ENCODE assay signal across 25 cellular contexts in the genomic region with DNA sequence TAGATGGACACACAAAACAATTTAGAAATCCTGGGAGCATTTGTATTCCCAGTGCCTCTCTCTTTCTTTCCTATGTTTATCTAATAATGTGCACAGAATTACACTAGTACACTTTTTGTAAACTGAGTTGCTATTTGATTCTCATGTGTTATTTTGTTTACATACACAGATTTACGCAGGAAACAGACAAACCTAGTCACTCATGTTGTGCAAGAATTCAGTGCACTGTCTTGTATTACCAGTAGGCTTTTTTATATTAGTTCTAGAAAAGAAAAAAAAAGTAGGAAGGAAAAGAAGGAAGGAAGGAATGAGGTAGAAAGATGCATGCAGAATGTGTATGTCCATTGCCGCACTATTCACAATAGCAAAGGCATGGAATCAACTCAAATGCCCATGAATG.
"Had no signal": no experiment of that assay in that cellular context is flagged by ENCODE, and none has a peak within 500 bp of the region (broad histone marks: within the 10 kb centered on the region; RNA-seq: fewer than 3 reads in every experiment).

No MANE protein-coding gene starts in this region.

- H3K36me3 ChIP-seq: gastrocnemius medialis, ovary, sigmoid colon, suprapubic skin, transverse colon, upper lobe of right lung, uterus had no signal

- H3K27ac ChIP-seq: dorsolateral prefrontal cortex, gastrocnemius medialis, ovary, psoas muscle, sigmoid colon, suprapubic skin, transverse colon, upper lobe of right lung, uterus had no signal

- FAIRE-seq: colon, kidney had no signal

- DNase-seq: dorsolateral prefrontal cortex; effector CD4-positive, alpha-beta T cell; gastrocnemius medialis; head of caudate nucleus; kidney; natural killer cell; occipital lobe; ovary; posterior cingulate gyrus; psoas muscle; right cardiac atrium; sigmoid colon; stimulated activated CD4-positive, alpha-beta T cell treated with anti-CD3 and anti-CD28 coated beads, Interleukin-12 subunit alpha, Interleukin-12 subunit beta, amount 100 ng/mL, for 4 hours; stimulated activated CD4-positive, alpha-beta T cell treated with anti-CD3 and anti-CD28 coated beads, Interleukin-1b, Interleukin-23, amount 100 ng/mL, for 48 hours; stimulated activated CD4-positive, alpha-beta T cell treated with anti-CD3 and anti-CD28 coated beads, Interleukin-4, amount 100 ng/mL, for 1 hour; stimulated activated CD8-positive, alpha-beta memory T cell treated with anti-CD3 and anti-CD28 coated beads, Interleukin-4, amount 100 ng/mL, for 48 hours; stimulated activated naive CD4-positive, alpha-beta T cell; stimulated activated naive CD8-positive, alpha-beta T cell treated with anti-CD3 and anti-CD28 coated beads, Interleukin-15, amount 100 ng/mL, for 72 hours; transverse colon; upper lobe of right lung; uterus had no signal

- H3K4me1 ChIP-seq: gastrocnemius medialis, psoas muscle, sigmoid colon, suprapubic skin, transverse colon, upper lobe of right lung, uterus had no signal

- ATAC-seq: gastrocnemius medialis; left lobe of liver; natural killer cell; psoas muscle; right cardiac atrium; stimulated activated naive CD8-positive, alpha-beta T cell treated with anti-CD3 and anti-CD28 coated beads, Interleukin-15, amount 100 ng/mL, for 72 hours; upper lobe of right lung had no signal

- H3K27me3 ChIP-seq: gastrocnemius medialis, ovary, sigmoid colon, suprapubic skin, transverse colon, upper lobe of right lung, uterus had no signal

- H3K9me3 ChIP-seq: gastrocnemius medialis, ovary, psoas muscle, sigmoid colon, suprapubic skin, transverse colon, upper lobe of right lung, uterus had no signal

- H3K4me3 ChIP-seq: dorsolateral prefrontal cortex, gastrocnemius medialis, ovary, psoas muscle, sigmoid colon, smooth muscle cell, suprapubic skin, transverse colon, upper lobe of right lung, uterus had no signal
